ENCODE assay signal across 17 cellular contexts in the genomic region with DNA sequence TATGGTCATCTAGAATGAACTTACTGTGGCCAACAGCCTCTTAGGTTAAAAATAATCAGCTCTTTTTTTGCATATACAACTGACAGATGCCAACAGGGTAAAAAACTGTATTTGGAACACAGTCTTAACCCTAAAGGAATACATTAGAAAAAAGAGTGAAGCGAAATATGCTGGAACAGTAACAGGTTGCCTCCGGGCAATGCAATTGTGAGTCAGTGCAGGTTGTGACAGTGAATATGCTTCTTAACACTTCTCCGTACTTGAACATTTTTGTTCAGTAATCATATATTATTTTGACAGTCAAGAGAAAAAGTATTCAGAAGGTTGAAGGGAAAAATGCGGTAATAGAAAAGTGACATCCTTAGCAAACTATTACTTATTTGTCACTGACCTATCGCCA.
DNase-seq lines count a peak whose midpoint lies in the region; ATAC-seq and TF ChIP-seq lines count a peak whose summit lies in the region.
"Had no signal": no experiment of that assay in that cellular context is flagged by ENCODE, and none has a peak within 500 bp of the region (broad histone marks: within the 10 kb centered on the region; RNA-seq: fewer than 3 reads in every experiment).

No MANE protein-coding gene starts in this region.

- no peak overlapping the region for H3K14ac ChIP-seq in trophoblast cell (ENCODE audit: low read length)

- no peak overlapping the region for H3K4me2 ChIP-seq in trophoblast cell (ENCODE audit: low read length)
- H3K4me2 ChIP-seq: GM23338 had no signal

- no peak overlapping the region for H2BK5ac ChIP-seq in trophoblast cell (ENCODE audit: low read depth, low read length, poor library complexity)

- no peaks in the 10 kb centered on the region for H3K9me3 Mint-ChIP-seq in type B pancreatic cell
- H3K9me3 Mint-ChIP-seq: CD4-positive, alpha-beta memory T cell; GM23338; H9 had no signal

- no peak overlapping the region for H2BK12ac ChIP-seq in trophoblast cell (ENCODE audit: low read length)

- H3K27me3 ChIP-seq in foreskin keratinocyte (no peaks in the 10 kb centered on the region), trophoblast cell (ENCODE audit: insufficient read depth, low read length) (no peaks in the 10 kb centered on the region)

- no CpG with 5 or more reads among the region's 5 CpGs for WGBS in trophoblast cell (ENCODE audit: extremely low coverage, insufficient coverage, insufficient read length)

- H3K79me1 ChIP-seq in trophoblast cell (ENCODE audit: low read length) = peaks cover 4% of the 10 kb centered on the region

- peak overlapping the region; percentile 7 for H3K4me3 Mint-ChIP-seq in type B pancreatic cell
- H3K4me3 Mint-ChIP-seq: CD4-positive, alpha-beta memory T cell; GM23338; H9 had no signal

- peak overlapping the region; percentile 16 for H3K27ac ChIP-seq in foreskin keratinocyte
- no peak overlapping the region for H3K27ac ChIP-seq in trophoblast cell (ENCODE audit: low read depth, low read length)

- H3K9me3 ChIP-seq in trophoblast cell (ENCODE audit: insufficient read depth, low read depth, low read length) = no peaks in the 10 kb centered on the region

- no peak for TF ChIP-seq CTCF in epithelial cell of esophagus (IDR thresholded peaks at IDR 0.05; ENCODE audit: insufficient read depth, low read depth, low read length, missing control alignments)
- TF ChIP-seq CTCF in foreskin keratinocyte (conservative IDR thresholded peaks at IDR 0.05) = no peak
- TF ChIP-seq CTCF in type B pancreatic cell (conservative IDR thresholded peaks at IDR 0.05) = no peak

- H3K18ac ChIP-seq in trophoblast cell (ENCODE audit: low read length) = no peak overlapping the region

- H3K79me2 ChIP-seq in trophoblast cell (ENCODE audit: control insufficient read depth, insufficient read depth, low read length, poor library complexity) = no peaks in the 10 kb centered on the region

- H4K12ac ChIP-seq in trophoblast cell (ENCODE audit: low read depth, low read length) = no peak overlapping the region

- H3K27me3 Mint-ChIP-seq in type B pancreatic cell = no peaks in the 10 kb centered on the region
- H3K27me3 Mint-ChIP-seq: CD4-positive, alpha-beta memory T cell had no signal

- peaks cover 10 to 41% of the 10 kb centered on the region in 2 experiments for H3K36me3 ChIP-seq in trophoblast cell (ENCODE audit: control insufficient read depth in 1 of 2, insufficient read depth in 2 of 2, low read length in 2 of 2)

- H3K4me3 ChIP-seq in epithelial cell of esophagus (ENCODE audit: low read length) (no peak overlapping the region), trophoblast cell (ENCODE audit: low read depth, low read length) (no peak overlapping the region)
- H3K4me3 ChIP-seq: GM23338 had no signal

- H3K9ac ChIP-seq in trophoblast cell (ENCODE audit: low read length) = no peak overlapping the region

- H2AFZ ChIP-seq in trophoblast cell (ENCODE audit: insufficient read depth, low read length, poor library complexity) = no peak overlapping the region
- H2AFZ ChIP-seq: GM23338 had no signal

- H4K8ac ChIP-seq in trophoblast cell (ENCODE audit: low read depth, low read length) = no peak overlapping the region

- DNase-seq in epithelial cell of esophagus (ENCODE audit: low read depth) (peak; percentile 79), foreskin keratinocyte (peak in 1 of 2 donors; percentile 72), trophoblast cell (peak; percentile 74 to 76), type B pancreatic cell (ENCODE audit: extremely low spot score, unreplicated experiment) (no peak), NCI-H2081 treated with DMSO at 0.1 percent for 48 hours (lab: John Stamatoyannopoulos, UW) (no peak)
- DNase-seq: C1 segment of cervical spinal cord; Calu3; CD4-positive, alpha-beta memory T cell; COR-L47; DMS53; DMS79 treated with DMSO at 0.1 percent for 48 hours; GF-D8; H9 had no signal

- H2AK5ac ChIP-seq in trophoblast cell (ENCODE audit: low read length) = no peak overlapping the region

- H3K4ac ChIP-seq in trophoblast cell (ENCODE audit: low read depth, low read length) = no peak overlapping the region

- no peak overlapping the region for H2BK120ac ChIP-seq in trophoblast cell (ENCODE audit: insufficient read depth, low read length, poor library complexity)

- H3K27ac Mint-ChIP-seq in type B pancreatic cell = no peak overlapping the region
- H3K27ac Mint-ChIP-seq: CD4-positive, alpha-beta memory T cell; GM23338 had no signal

- H3K4me1 Mint-ChIP-seq in type B pancreatic cell (ENCODE audit: unreplicated experiment) = peaks cover 20% of the 10 kb centered on the region
- H3K4me1 Mint-ChIP-seq: CD4-positive, alpha-beta memory T cell had no signal

- H3K4me1 ChIP-seq in foreskin keratinocyte = peaks cover 54% of the 10 kb centered on the region
- peaks cover 6 to 12% of the 10 kb centered on the region in 2 experiments for H3K4me1 ChIP-seq in trophoblast cell (ENCODE audit: control insufficient read depth in 1 of 2, insufficient read depth in 2 of 2, low read length in 2 of 2)

- peak; percentile 48 for ATAC-seq in foreskin keratinocyte
- no peak for ATAC-seq in HG02763 (IDR thresholded peaks at IDR 0.05; ENCODE audit: unreplicated experiment)
- ATAC-seq in HG02973 (IDR thresholded peaks at IDR 0.05; ENCODE audit: unreplicated experiment) = no peak
- ATAC-seq: GM23338, HCT116 had no signal

- H4K91ac ChIP-seq in trophoblast cell (ENCODE audit: low read depth, low read length) = no peak overlapping the region

- peaks cover 48% of the 10 kb centered on the region for H3K36me3 Mint-ChIP-seq in type B pancreatic cell
- H3K36me3 Mint-ChIP-seq: CD4-positive, alpha-beta memory T cell had no signal

- H3K23ac ChIP-seq in trophoblast cell (ENCODE audit: low read length) = no peak overlapping the region

Comparison
In these comparisons a context has a peak if more than half of its experiments do, and no peak if none do; other contexts are left out.
1. DNase-seq: peak in epithelial cell of esophagus (single experiment) and trophoblast cell (2 of 2); none in type B pancreatic cell (single experiment) and NCI-H2081 treated with DMSO at 0.1 percent for 48 hours (single experiment).